Comparison of ENCODE assay signal across 13 cellular contexts in genomic region chr12:64691227-64691792, GRCh38.
A peak's percentile ranks its signal among the peaks of the same experiment; 100 is the strongest.
DNase-seq lines count a peak whose midpoint lies in the region; ATAC-seq and TF ChIP-seq lines count a peak whose summit lies in the region.
"Had no signal": no experiment of that assay in that cellular context is flagged by ENCODE, and none has a peak within 500 bp of the region (broad histone marks: within the 10 kb centered on the region; RNA-seq: fewer than 3 reads in every experiment).

No MANE protein-coding gene starts in this region.

- H3K27me3 Mint-ChIP-seq in activated CD4-positive, alpha-beta T cell treated with anti-CD3 and anti-CD28 coated beads for 36 hours, result no peaks in the 10 kb centered on the region
- no peaks in the 10 kb centered on the region for H3K27me3 Mint-ChIP-seq in activated CD4-positive, alpha-beta T cell treated with anti-CD3 and anti-CD28 coated beads, Interleukin-2, amount 10 ng/mL, durations not matched to agents 24 days and 14 days
- no peaks in the 10 kb centered on the region for H3K27me3 Mint-ChIP-seq in glutamatergic neuron (ENCODE audit: unreplicated experiment)

- H3K4me1 Mint-ChIP-seq in activated CD4-positive, alpha-beta T cell treated with anti-CD3 and anti-CD28 coated beads for 36 hours, result peaks cover 70% of the 10 kb centered on the region
- H3K4me1 Mint-ChIP-seq in activated CD4-positive, alpha-beta T cell treated with anti-CD3 and anti-CD28 coated beads, Interleukin-2, amount 10 ng/mL, durations not matched to agents 24 days and 14 days, result peaks cover 56% of the 10 kb centered on the region
- peaks cover 39% of the 10 kb centered on the region for H3K4me1 Mint-ChIP-seq in glutamatergic neuron (ENCODE audit: low read depth, unreplicated experiment)

- POLR2A ChIA-PET in activated CD4-positive, alpha-beta T cell treated with anti-CD3 and anti-CD28 coated beads for 36 hours (lab: Charles Lee), result interaction anchor here (0.5 to 0.7 kb wide), 2 partner anchors 9 to 16 kb away, joined by 3 read pairs; no protein-coding TSS in a partner anchor

- no peak for DNase-seq in activated CD4-positive, alpha-beta T cell treated with anti-CD3 and anti-CD28 coated beads for 36 hours
- DNase-seq in activated CD4-positive, alpha-beta T cell treated with anti-CD3 and anti-CD28 coated beads, Interleukin-2, amount 10 ng/mL, durations not matched to agents 24 days and 14 days, result no peak
- DNase-seq in NCI-H510A treated with DMSO at 0.1 percent for 48 hours (lab: John Stamatoyannopoulos, UW) (peak; percentile 86), glutamatergic neuron (no peak), sigmoid colon (no peak), retina (no peak)
- DNase-seq: activated T-cell treated with anti-CD3 and anti-CD28 coated beads, Interleukin-2, amount 50 U/mL, for 4 hours; KBM-7; stimulated activated CD4-positive, alpha-beta T cell treated with anti-CD3 and anti-CD28 coated beads, Interleukin-4, amount 100 ng/mL, for 24 hours; T-helper 1 cell had no signal

- peak overlapping the region; percentile 8 for H3K27ac Mint-ChIP-seq in activated CD4-positive, alpha-beta T cell treated with anti-CD3 and anti-CD28 coated beads for 36 hours
- no peak overlapping the region for H3K27ac Mint-ChIP-seq in activated CD4-positive, alpha-beta T cell treated with anti-CD3 and anti-CD28 coated beads, Interleukin-2, amount 10 ng/mL, durations not matched to agents 24 days and 14 days
- H3K27ac Mint-ChIP-seq in glutamatergic neuron (ENCODE audit: unreplicated experiment), result peak overlapping the region; percentile 84

- TF ChIP-seq EP300 in sigmoid colon (IDR thresholded peaks at IDR 0.05), result no peak

- TF ChIP-seq POLR2A in sigmoid colon (IDR thresholded peaks at IDR 0.05), result no peak

- no peak overlapping the region for H3K4me3 ChIP-seq in sigmoid colon
- H3K4me3 ChIP-seq: tibial nerve had no signal

- H3K4me3 Mint-ChIP-seq in activated CD4-positive, alpha-beta T cell treated with anti-CD3 and anti-CD28 coated beads for 36 hours, result no peak overlapping the region
- H3K4me3 Mint-ChIP-seq in activated CD4-positive, alpha-beta T cell treated with anti-CD3 and anti-CD28 coated beads, Interleukin-2, amount 10 ng/mL, durations not matched to agents 24 days and 14 days, result no peak overlapping the region
- peak overlapping the region; percentile 3 for H3K4me3 Mint-ChIP-seq in glutamatergic neuron (ENCODE audit: unreplicated experiment)
- H3K4me3 Mint-ChIP-seq: activated T-cell treated with anti-CD3 and anti-CD28 coated beads, Interleukin-2, amount 50 U/mL, for 4 hours had no signal

- H3K27me3 ChIP-seq in sigmoid colon, result no peaks in the 10 kb centered on the region
- H3K27me3 ChIP-seq: tibial nerve had no signal

- peak overlapping the region in 3 of 4 donors; percentile 37 to 92 (median 81) for H3K27ac ChIP-seq in sigmoid colon
- H3K27ac ChIP-seq: tibial nerve had no signal

- H3K9me3 Mint-ChIP-seq in activated CD4-positive, alpha-beta T cell treated with anti-CD3 and anti-CD28 coated beads for 36 hours (ENCODE audit: low read depth), result no peaks in the 10 kb centered on the region
- H3K9me3 Mint-ChIP-seq in activated CD4-positive, alpha-beta T cell treated with anti-CD3 and anti-CD28 coated beads, Interleukin-2, amount 10 ng/mL, durations not matched to agents 24 days and 14 days, result no peaks in the 10 kb centered on the region
- H3K9me3 Mint-ChIP-seq in glutamatergic neuron (ENCODE audit: unreplicated experiment), result peaks cover 1% of the 10 kb centered on the region
- H3K9me3 Mint-ChIP-seq: activated T-cell treated with anti-CD3 and anti-CD28 coated beads, Interleukin-2, amount 50 U/mL, for 4 hours had no signal

- H3K36me3 Mint-ChIP-seq in activated CD4-positive, alpha-beta T cell treated with anti-CD3 and anti-CD28 coated beads for 36 hours (ENCODE audit: low read depth), result peaks cover 50% of the 10 kb centered on the region
- H3K36me3 Mint-ChIP-seq in activated CD4-positive, alpha-beta T cell treated with anti-CD3 and anti-CD28 coated beads, Interleukin-2, amount 10 ng/mL, durations not matched to agents 24 days and 14 days (ENCODE audit: low read depth), result peaks cover 61% of the 10 kb centered on the region
- H3K36me3 Mint-ChIP-seq in glutamatergic neuron (ENCODE audit: unreplicated experiment), result no peaks in the 10 kb centered on the region

- intact Hi-C loops in activated CD4-positive, alpha-beta T cell treated with anti-CD3 and anti-CD28 coated beads for 36 hours (cut with DNase I, micrococcal nuclease), result no loop called here
- intact Hi-C loops in activated CD4-positive, alpha-beta T cell treated with anti-CD3 and anti-CD28 coated beads, Interleukin-2, amount 10 ng/mL, durations not matched to agents 24 days and 14 days (cut with micrococcal nuclease), result no loop called here
- intact Hi-C loops in sigmoid colon (cut with DNase I), result loop anchor here (10.0 kb wide), 1 partner anchor 287 kb away; the partner anchor contains the start of gene XPOT

- no peaks in the 10 kb centered on the region for H3K9me3 ChIP-seq in sigmoid colon
- H3K9me3 ChIP-seq: tibial nerve had no signal

- no peak for ATAC-seq in activated CD4-positive, alpha-beta T cell treated with anti-CD3 and anti-CD28 coated beads for 36 hours
- ATAC-seq in HG02610 (IDR thresholded peaks at IDR 0.05; ENCODE audit: unreplicated experiment) (no peak), HG02588 (IDR thresholded peaks at IDR 0.05; ENCODE audit: unreplicated experiment) (no peak)
- ATAC-seq: activated T-cell treated with anti-CD3 and anti-CD28 coated beads, Interleukin-2, amount 50 U/mL, for 4 hours had no signal

- TF ChIP-seq CTCF in glutamatergic neuron (IDR thresholded peaks at IDR 0.05; ENCODE audit: partially characterized antibody, unreplicated experiment), result no peak
- TF ChIP-seq CTCF in sigmoid colon (IDR thresholded peaks at IDR 0.05), result no peak

- peaks cover 0 to 10% (median 7%) of the 10 kb centered on the region in 4 donors for H3K36me3 ChIP-seq in sigmoid colon

- CTCF ChIA-PET in activated CD4-positive, alpha-beta T cell treated with anti-CD3 and anti-CD28 coated beads for 36 hours (lab: Charles Lee), result interaction anchor here (0.5 to 2.1 kb wide), 7 partner anchors 9 to 298 kb away, joined by 3 to 8 read pairs (median 4); no protein-coding TSS in a partner anchor

- H3K4me1 ChIP-seq in sigmoid colon, result peaks cover 0 to 80% (median 66%) of the 10 kb centered on the region in 4 donors

- WGBS in sigmoid colon, 2 donors, result 88 to 92% methylated on average over 6 of the region's 6 CpGs
